In genomic region chr17:78231991-78232759, GRCh38 we compare ENCODE assay signal across 14 cellular contexts. TPM values are rescaled to one million over a fixed set of nuclear protein-coding genes. Genes with fewer than 3 reads are reported as not detected.
DNase-seq lines count a peak whose midpoint lies in the region; ATAC-seq, FAIRE-seq and TF ChIP-seq lines count a peak whose summit lies in the region.
"Had no signal": no experiment of that assay in that cellular context is flagged by ENCODE, and none has a peak within 500 bp of the region (broad histone marks: within the 10 kb centered on the region; RNA-seq: fewer than 3 reads in every experiment).

No MANE protein-coding gene starts in this region.

- DNase-seq in DMS79 treated with DMSO at 0.1 percent for 48 hours (lab: John Stamatoyannopoulos, UW) = peak; percentile 9
- DNase-seq in DMS79 (lab: John Stamatoyannopoulos, UW) = no peak
- peak; percentile 8 for DNase-seq in RPMI7951 (ENCODE audit: low read depth)
- peak in 1 of 2 experiments; percentile 79 for DNase-seq in H1 (ENCODE audit: low read depth in 1 of 2, low spot score in 2 of 2)
- DNase-seq in retinal pigment epithelial cell (ENCODE audit: low read depth) = no peak
- no peak for DNase-seq in GM10266 (ENCODE audit: extremely low spot score)
- no peak for DNase-seq in HUDEP-2 (lab: John Stamatoyannopoulos, UW; ENCODE audit: unreplicated experiment in 76 of 76)
- DNase-seq: 8988T, activated gamma-delta T cell, erythroblast, NCI-H2227 treated with DMSO at 0.1 percent for 48 hours, SW 1271 had no signal

- no peak overlapping the region for H2BK20ac ChIP-seq in H1 (ENCODE audit: low read length)

- no peak for FAIRE-seq in H1 (lab: Jason Lieb, UNC)

- H3K18ac ChIP-seq in H1 (ENCODE audit: extremely low read depth, low read length) = no peak overlapping the region; the same call in 1 of the 2 replicates

- no peak overlapping the region for H2AK5ac ChIP-seq in H1 (ENCODE audit: low read depth, low read length)

- no peak overlapping the region for H2BK12ac ChIP-seq in H1 (ENCODE audit: low read depth, low read length)

- TF ChIP-seq POLR2A in H1 (IDR thresholded peaks at IDR 0.05; ENCODE audit: control extremely low read depth in 1 of 2, low read depth in 2 of 2, low read length in 2 of 2) = no peak

- 0 out of 2 replicates have a peak overlapping the region, but pooled peaks have one; percentile 57 for H4K8ac ChIP-seq in H1 (ENCODE audit: extremely low read depth, insufficient read depth, low read length)

- H2BK120ac ChIP-seq in H1 (replicated peaks; ENCODE audit: low read depth, low read length) = no peak overlapping the region

- POLR2A ChIA-PET in H1 (lab: Charles Lee; ENCODE audit: partially characterized antibody) = interaction anchor here (1.1 to 1.5 kb wide), 2 partner anchors 10 to 16 kb away, joined by 3 to 5 read pairs; no protein-coding TSS in a partner anchor

- CTCF ChIA-PET in H1 (lab: Charles Lee; ENCODE audit: partially characterized antibody) = interaction anchor here (1.1 to 4.6 kb wide), 2 partner anchors 19 to 56 kb away, joined by 3 to 24 read pairs; no protein-coding TSS in a partner anchor

- H3K23ac ChIP-seq in H1 (ENCODE audit: insufficient read length) = no peak overlapping the region

- no peak; a peak in 1 of 4 replicates for TF ChIP-seq RAD21 in H1 (IDR thresholded peaks at IDR 0.05 in 1 of 2, conservative IDR thresholded peaks at IDR 0.05 in 1 of 2; ENCODE audit: low read depth in 2 of 2, low read length in 2 of 2)

- no peaks in the 10 kb centered on the region for H3K79me1 ChIP-seq in H1 (ENCODE audit: low read depth, low read length)

- H2AFZ ChIP-seq in H1 (ENCODE audit: low read length) = no peak overlapping the region

- no peak overlapping the region for H2BK5ac ChIP-seq in H1 (ENCODE audit: low read depth, low read length)

- H4K91ac ChIP-seq in H1 (replicated peaks; ENCODE audit: insufficient read length, low read length) = no peak overlapping the region

- no peak for TF ChIP-seq EP300 in H1 (IDR thresholded peaks at IDR 0.05; ENCODE audit: borderline replicate concordance in 1 of 2, low read depth in 2 of 2, low read length in 2 of 2)

- H3K4me1 ChIP-seq in H1 (replicated peaks in 1 of 4; ENCODE audit: control insufficient read depth in 3 of 4, insufficient read depth in 4 of 4, low read length in 3 of 4) = peaks cover 0 to 8% (median 5%) of the 10 kb centered on the region in 4 experiments; a peak in 5 of 7 replicates

- H4K5ac ChIP-seq in H1 (ENCODE audit: insufficient read length, low read depth, low read length) = no peak overlapping the region

- H3K4ac ChIP-seq in H1 (replicated peaks; ENCODE audit: insufficient read length, low read depth, low read length) = no peak overlapping the region

- no peak overlapping the region for H3K9ac ChIP-seq in H1 (replicated peaks in 1 of 4; ENCODE audit: extremely low read depth in 1 of 4, low read depth in 3 of 4, low read length in 3 of 4)

- no peaks in the 10 kb centered on the region for H3K9me3 ChIP-seq in H1 (ENCODE audit: insufficient read depth in 2 of 2, low read depth in 1 of 2, low read length in 1 of 2)

- WGBS in H1 (ENCODE audit: extremely low coverage in 1 of 2, insufficient coverage in 1 of 2, insufficient read length in 1 of 2, insufficient replicate concordance in 2 of 2, low coverage in 1 of 2, low lambda C conversion rate in 2 of 2, missing lambda C conversion rate in 1 of 2), 2 experiments = 9% methylated on average over 18 of the region's 53 CpGs; no CpG with 5 or more reads in 1 of the 2 experiments

- 0 out of 4 replicates have a peak, but pooled peaks of 1 of the 3 experiments have one; percentile 2 for TF ChIP-seq CTCF in H1 (IDR thresholded peaks at IDR 0.05; ENCODE audit: control extremely low read depth in 1 of 3, insufficient read depth in 1 of 3, low read depth in 1 of 3, low read length in 3 of 3)
- no peak for TF ChIP-seq CTCF in retinal pigment epithelial cell (conservative IDR thresholded peaks at IDR 0.05; ENCODE audit: low read depth, low read length)
- no peak for TF ChIP-seq CTCF in GM10266 (IDR thresholded peaks at IDR 0.05; ENCODE audit: control insufficient read depth, insufficient read depth, low read depth, missing control alignments)

- H3K4me3 ChIP-seq in H1 (ENCODE audit: extremely low read depth in 1 of 4, insufficient read depth in 2 of 4, low read depth in 3 of 4, low read length in 4 of 4) (peak overlapping the region; percentile 55 to 68 (median 61)), retinal pigment epithelial cell (ENCODE audit: low read length) (peak overlapping the region; percentile 6)
- H3K4me3 ChIP-seq: skin epidermis had no signal

- H3K27me3 ChIP-seq in H1 (replicated peaks in 1 of 4; ENCODE audit: control insufficient read depth in 3 of 4, extremely low read depth in 1 of 4, insufficient read depth in 3 of 4, low read length in 3 of 4) = peaks cover 0 to 27% (median 22%) of the 10 kb centered on the region in 4 experiments; a peak in 6 of 7 replicates

- no peak overlapping the region; the same call in 1 of the 2 replicates for H2BK15ac ChIP-seq in H1 (ENCODE audit: low read length)

- H3K27ac ChIP-seq in H1 (ENCODE audit: low read depth, low read length) = no peak overlapping the region
- H3K27ac ChIP-seq: skin epidermis had no signal

- peaks cover 0 to 2% of the 10 kb centered on the region in 2 experiments for H4K20me1 ChIP-seq in H1 (replicated peaks in 1 of 2; ENCODE audit: control insufficient read depth in 1 of 2, insufficient read depth in 2 of 2, low read length in 2 of 2)

- H3K79me2 ChIP-seq in H1 (ENCODE audit: control insufficient read depth in 1 of 2, insufficient read depth in 2 of 2, low read length in 2 of 2) = no peaks in the 10 kb centered on the region

- ATAC-seq in HG02938 (IDR thresholded peaks at IDR 0.05; ENCODE audit: unreplicated experiment) = no peak

- no peaks in the 10 kb centered on the region for H3K36me3 ChIP-seq in H1 (ENCODE audit: control insufficient read depth in 2 of 4, insufficient read depth in 4 of 4, low read length in 3 of 4)

- H3K56ac ChIP-seq in H1 (replicated peaks; ENCODE audit: insufficient read length, low read depth, low read length) = no peak overlapping the region

- H3K23me2 ChIP-seq in H1 (ENCODE audit: low read depth, low read length) = peaks cover 5% of the 10 kb centered on the region; the same call in 1 of the 2 replicates

- H3K4me2 ChIP-seq in H1 (ENCODE audit: insufficient read depth in 1 of 2, low read depth in 2 of 2, low read length in 2 of 2) = peak overlapping the region; percentile 81 to 82

- no peak overlapping the region for H3K14ac ChIP-seq in H1 (ENCODE audit: insufficient read length)

TF ChIP-seq in H1, 55 proteins besides CTCF, POLR2A, EP300 and RAD21:
- TF ChIP-seq CTBP2 (IDR thresholded peaks at IDR 0.05; ENCODE audit: borderline replicate concordance, insufficient read depth, insufficient read length, low read length) (peak; percentile 60), PHF8 (conservative IDR thresholded peaks at IDR 0.05; ENCODE audit: low read depth, low read length) (no peak; the same call in 1 of the 2 replicates), ASH2L (IDR thresholded peaks at IDR 0.05; ENCODE audit: low read length) (peak; percentile 85)

RNA-seq across cellular contexts. Expression of gene TMEM235, which starts 0.7 kb away (rescaled TPM):
- not detected in 2 replicates for total RNA-seq in RPMI7951 (2014; rRNA removed; shearing (Covaris generic))
- 0.15 TPM in 1 of 2 replicates, not detected in the other for total RNA-seq in H1 (2021; fragmentation: NEBNext Ultra II Directional; extraction: Animal tissue kit (Norgen Biotek cat#: 25700))
- 0.05 and 0.14 TPM in 2 replicates for polyA plus RNA-seq in H1 (2011; rRNA removed)
- polyA plus RNA-seq in H1 (2011; cell fraction: cytosol; rRNA removed) = 0.17 TPM
- polyA plus RNA-seq in H1 (2011; cell fraction: nucleus; rRNA removed) = 0.68 TPM
- 0.13 to 0.36 TPM (median 0.23 TPM) in 4 replicates for polyA plus RNA-seq in H1 (2012, experiment 1 of 2)
- polyA plus RNA-seq in H1 (2012, experiment 2 of 2) = not detected
- 0.02 TPM for polyA plus RNA-seq in H1 (2013, experiment 1 of 2)
- not detected for polyA plus RNA-seq in H1 (2013, experiment 2 of 2)
- polyA minus RNA-seq in H1 (2011; rRNA and poly(A)+ RNA removed) = not detected in 2 replicates
- polyA minus RNA-seq in H1 (2011; cell fraction: cytosol; rRNA and poly(A)+ RNA removed) = not detected
- not detected for polyA minus RNA-seq in H1 (2011; cell fraction: nucleus; rRNA and poly(A)+ RNA removed)

RNA-seq across cellular contexts. Expression of gene BIRC5, which starts 18.1 kb away (rescaled TPM):
- 157 and 160 TPM in 2 replicates for total RNA-seq in RPMI7951 (2014; rRNA removed; shearing (Covaris generic))
- 106 and 108 TPM in 2 replicates for total RNA-seq in H1 (2021; fragmentation: NEBNext Ultra II Directional; extraction: Animal tissue kit (Norgen Biotek cat#: 25700))
- 42.2 and 48.8 TPM in 2 replicates for polyA plus RNA-seq in H1 (2011; rRNA removed)
- 53.5 TPM for polyA plus RNA-seq in H1 (2011; cell fraction: cytosol; rRNA removed)
- polyA plus RNA-seq in H1 (2011; cell fraction: nucleus; rRNA removed) = 78.0 TPM
- polyA plus RNA-seq in H1 (2012, experiment 1 of 2) = 58.7 to 71.7 TPM (median 68.1 TPM) in 4 replicates
- 111 TPM for polyA plus RNA-seq in H1 (2012, experiment 2 of 2)
- polyA plus RNA-seq in H1 (2013, experiment 1 of 2) = 64.6 TPM
- polyA plus RNA-seq in H1 (2013, experiment 2 of 2) = 66.0 TPM
- 39.6 and 46.5 TPM in 2 replicates for polyA minus RNA-seq in H1 (2011; rRNA and poly(A)+ RNA removed)
- 43.1 TPM for polyA minus RNA-seq in H1 (2011; cell fraction: cytosol; rRNA and poly(A)+ RNA removed)
- 41.5 TPM for polyA minus RNA-seq in H1 (2011; cell fraction: nucleus; rRNA and poly(A)+ RNA removed)

RNA-seq across cellular contexts. Expression of gene AFMID, which starts 45.0 kb away (rescaled TPM):
- 16.0 and 20.9 TPM in 2 replicates for total RNA-seq in RPMI7951 (2014; rRNA removed; shearing (Covaris generic))
- 53.0 and 54.8 TPM in 2 replicates for total RNA-seq in H1 (2021; fragmentation: NEBNext Ultra II Directional; extraction: Animal tissue kit (Norgen Biotek cat#: 25700))
- polyA plus RNA-seq in H1 (2011; rRNA removed) = 49.0 and 61.6 TPM in 2 replicates
- 63.2 TPM for polyA plus RNA-seq in H1 (2011; cell fraction: cytosol; rRNA removed)
- polyA plus RNA-seq in H1 (2011; cell fraction: nucleus; rRNA removed) = 58.5 TPM
- 47.6 to 75.1 TPM (median 68.4 TPM) in 4 replicates for polyA plus RNA-seq in H1 (2012, experiment 1 of 2)
- 91.1 TPM for polyA plus RNA-seq in H1 (2012, experiment 2 of 2)
- 40.1 TPM for polyA plus RNA-seq in H1 (2013, experiment 1 of 2)
- 39.2 TPM for polyA plus RNA-seq in H1 (2013, experiment 2 of 2)
- 55.5 and 83.5 TPM in 2 replicates for polyA minus RNA-seq in H1 (2011; rRNA and poly(A)+ RNA removed)
- polyA minus RNA-seq in H1 (2011; cell fraction: cytosol; rRNA and poly(A)+ RNA removed) = 30.7 TPM
- polyA minus RNA-seq in H1 (2011; cell fraction: nucleus; rRNA and poly(A)+ RNA removed) = 42.0 TPM

RNA-seq across cellular contexts. Expression of gene TK1, which starts 45.3 kb away (rescaled TPM):
- 161 and 167 TPM in 2 replicates for total RNA-seq in RPMI7951 (2014; rRNA removed; shearing (Covaris generic))
- total RNA-seq in H1 (2021; fragmentation: NEBNext Ultra II Directional; extraction: Animal tissue kit (Norgen Biotek cat#: 25700)) = 66.9 and 76.5 TPM in 2 replicates
- 147 and 170 TPM in 2 replicates for polyA plus RNA-seq in H1 (2011; rRNA removed)
- polyA plus RNA-seq in H1 (2011; cell fraction: cytosol; rRNA removed) = 150 TPM
- 168 TPM for polyA plus RNA-seq in H1 (2011; cell fraction: nucleus; rRNA removed)
- polyA plus RNA-seq in H1 (2012, experiment 1 of 2) = 50.8 to 96.9 TPM (median 88.1 TPM) in 4 replicates
- polyA plus RNA-seq in H1 (2012, experiment 2 of 2) = 148 TPM
- 57.7 TPM for polyA plus RNA-seq in H1 (2013, experiment 1 of 2)
- 54.1 TPM for polyA plus RNA-seq in H1 (2013, experiment 2 of 2)
- polyA minus RNA-seq in H1 (2011; rRNA and poly(A)+ RNA removed) = 110 and 113 TPM in 2 replicates
- 54.3 TPM for polyA minus RNA-seq in H1 (2011; cell fraction: cytosol; rRNA and poly(A)+ RNA removed)
- 42.3 TPM for polyA minus RNA-seq in H1 (2011; cell fraction: nucleus; rRNA and poly(A)+ RNA removed)

Comparison
In these comparisons a context has a peak if more than half of its experiments do, and no peak if none do; other contexts are left out.
1. DNase-seq: peak in DMS79 treated with DMSO at 0.1 percent for 48 hours (single experiment) and RPMI7951 (single experiment); none in DMS79 (single experiment), retinal pigment epithelial cell (single experiment), GM10266 (single experiment) and HUDEP-2 (0 of 76).